In genomic region chr11:1873048-1873812, GRCh38 we compare ENCODE assay signal across 10 cellular contexts. TPM values are rescaled to one million over a fixed set of nuclear protein-coding genes. Genes with fewer than 3 reads are reported as not detected.
A peak's percentile ranks its signal among the peaks of the same experiment; 100 is the strongest.
DNase-seq lines count a peak whose midpoint lies in the region; ATAC-seq and TF ChIP-seq lines count a peak whose summit lies in the region.
"Had no signal": no experiment of that assay in that cellular context is flagged by ENCODE, and none has a peak within 500 bp of the region (broad histone marks: within the 10 kb centered on the region; RNA-seq: fewer than 3 reads in every experiment).

No MANE protein-coding gene starts in this region.

- intact Hi-C loops in CD8-positive, alpha-beta T cell (cut with DNase I, micrococcal nuclease): no loop called here

- H3K4me3 Mint-ChIP-seq in CD8-positive, alpha-beta T cell: no peak overlapping the region
- H3K4me3 Mint-ChIP-seq in T-helper 17 cell: no peak overlapping the region

- H3K4me2 ChIP-seq in trophoblast cell (ENCODE audit: low read length): no peak overlapping the region
- no peak overlapping the region for H3K4me2 ChIP-seq in Karpas-422 (ENCODE audit: low read depth, low read length, poor library complexity, severe bottlenecking)

- no peak overlapping the region for H3K27ac ChIP-seq in CD8-positive, alpha-beta T cell (ENCODE audit: low read depth, low read length)
- H3K27ac ChIP-seq in trophoblast cell (ENCODE audit: low read depth, low read length) (no peak overlapping the region), Karpas-422 (ENCODE audit: low read length) (no peak overlapping the region)
- H3K27ac ChIP-seq: SJSA1 had no signal

- H4K20me1 ChIP-seq in Karpas-422 (ENCODE audit: insufficient read depth, low read depth, low read length): peaks cover 40% of the 10 kb centered on the region; the same call in 1 of the 2 replicates

- peaks cover 52% of the 10 kb centered on the region for H3K4me1 ChIP-seq in CD8-positive, alpha-beta T cell (ENCODE audit: insufficient read depth, low read length)
- H3K4me1 ChIP-seq in trophoblast cell (ENCODE audit: control insufficient read depth in 1 of 2, insufficient read depth in 2 of 2, low read length in 2 of 2) (peaks cover 16 to 19% of the 10 kb centered on the region in 2 experiments), Karpas-422 (ENCODE audit: low read length) (peaks cover 9% of the 10 kb centered on the region)

- POLR2A ChIA-PET in CD8-positive, alpha-beta T cell (lab: Charles Lee): interaction anchor here (1.5 kb wide), 1 partner anchor 21 kb away, joined by 3 read pairs; no protein-coding TSS in a partner anchor

- CTCF ChIA-PET in CD8-positive, alpha-beta T cell (lab: Charles Lee): interaction anchor here (1.0 kb wide), 1 partner anchor 9 kb away, joined by 5 read pairs; no protein-coding TSS in a partner anchor

- no peak for ATAC-seq in CD8-positive, alpha-beta T cell
- ATAC-seq in T-helper 17 cell: no peak
- no peak for ATAC-seq in HG03135 (IDR thresholded peaks at IDR 0.05; ENCODE audit: unreplicated experiment)
- ATAC-seq in GM21390 (IDR thresholded peaks at IDR 0.05; ENCODE audit: unreplicated experiment): no peak
- no peak for ATAC-seq in HG02840 (IDR thresholded peaks at IDR 0.05; ENCODE audit: low FRiP score, unreplicated experiment)

- H4K8ac ChIP-seq in trophoblast cell (ENCODE audit: low read depth, low read length): no peak overlapping the region

- WGBS in trophoblast cell (ENCODE audit: extremely low coverage, insufficient coverage, insufficient read length): no CpG with 5 or more reads among the region's 11 CpGs

- H3K9me3 Mint-ChIP-seq in CD8-positive, alpha-beta T cell: no peaks in the 10 kb centered on the region

- H3K27me3 Mint-ChIP-seq in CD8-positive, alpha-beta T cell (ENCODE audit: low read depth): no peaks in the 10 kb centered on the region
- H3K27me3 Mint-ChIP-seq in T-helper 17 cell: no peaks in the 10 kb centered on the region

- no peak overlapping the region for H3K4me3 ChIP-seq in CD8-positive, alpha-beta T cell (ENCODE audit: low read depth, low read length)
- peak overlapping the region; percentile 15 for H3K4me3 ChIP-seq in fibroblast of villous mesenchyme (ENCODE audit: low read depth, low read length)
- no peak overlapping the region for H3K4me3 ChIP-seq in trophoblast cell (ENCODE audit: low read depth, low read length)
- no peak overlapping the region for H3K4me3 ChIP-seq in Karpas-422 (ENCODE audit: low read length)
- H3K4me3 ChIP-seq: SJSA1 had no signal

- H3K9ac ChIP-seq in trophoblast cell (ENCODE audit: low read length): no peak overlapping the region
- no peak overlapping the region for H3K9ac ChIP-seq in Karpas-422 (ENCODE audit: low read length)

- no peak overlapping the region for H3K14ac ChIP-seq in trophoblast cell (ENCODE audit: low read length)

- no peaks in the 10 kb centered on the region for H3K9me2 ChIP-seq in Karpas-422 (replicated peaks; ENCODE audit: insufficient read depth, low read length)

- no peak for DNase-seq in CD8-positive, alpha-beta T cell
- DNase-seq in T-helper 17 cell: peak in 1 of 3 donors; percentile 8
- peak; percentile 47 for DNase-seq in fibroblast of villous mesenchyme (ENCODE audit: low read depth)
- no peak for DNase-seq in trophoblast cell
- no peak for DNase-seq in Karpas-422
- DNase-seq: NCI-H1092 treated with DMSO at 0.1 percent for 48 hours had no signal

- H3K79me1 ChIP-seq in trophoblast cell (ENCODE audit: low read length): peaks cover 12% of the 10 kb centered on the region

- H3K18ac ChIP-seq in trophoblast cell (ENCODE audit: low read length): no peak overlapping the region

- H2AFZ ChIP-seq in trophoblast cell (ENCODE audit: insufficient read depth, low read length, poor library complexity) (no peak overlapping the region), Karpas-422 (ENCODE audit: low read length) (no peak overlapping the region)

- H3K79me2 ChIP-seq in trophoblast cell (ENCODE audit: control insufficient read depth, insufficient read depth, low read length, poor library complexity) (peaks cover 3% of the 10 kb centered on the region), Karpas-422 (ENCODE audit: low read length) (no peaks in the 10 kb centered on the region)

- no peaks in the 10 kb centered on the region for H3K9me3 ChIP-seq in CD8-positive, alpha-beta T cell (ENCODE audit: low read length)
- H3K9me3 ChIP-seq in T-helper 17 cell (ENCODE audit: control insufficient read depth, low read length, poor library complexity, severe bottlenecking) (no peaks in the 10 kb centered on the region), trophoblast cell (ENCODE audit: insufficient read depth, low read depth, low read length) (no peaks in the 10 kb centered on the region), Karpas-422 (ENCODE audit: low read length) (no peaks in the 10 kb centered on the region)

- TF ChIP-seq CTCF in CD8-positive, alpha-beta T cell (IDR thresholded peaks at IDR 0.05): no peak
- TF ChIP-seq CTCF in fibroblast of villous mesenchyme (IDR thresholded peaks at IDR 0.05; ENCODE audit: insufficient read depth, low read depth, low read length): no peak

- H3K27ac Mint-ChIP-seq in CD8-positive, alpha-beta T cell: peak overlapping the region; percentile 86
- H3K27ac Mint-ChIP-seq in T-helper 17 cell: peak overlapping the region; percentile 59

- H3K23ac ChIP-seq in trophoblast cell (ENCODE audit: low read length): no peak overlapping the region

- H3K36me3 Mint-ChIP-seq in CD8-positive, alpha-beta T cell: peaks cover 5% of the 10 kb centered on the region
- no peaks in the 10 kb centered on the region for H3K36me3 Mint-ChIP-seq in T-helper 17 cell (ENCODE audit: low read depth)

- no peaks in the 10 kb centered on the region for H3K27me3 ChIP-seq in CD8-positive, alpha-beta T cell (ENCODE audit: insufficient read depth, low read length)
- H3K27me3 ChIP-seq in trophoblast cell (ENCODE audit: insufficient read depth, low read length): no peaks in the 10 kb centered on the region
- H3K27me3 ChIP-seq in Karpas-422 (ENCODE audit: low read length): no peaks in the 10 kb centered on the region

- H2BK12ac ChIP-seq in trophoblast cell (ENCODE audit: low read length): peak overlapping the region; percentile 19

- H4K91ac ChIP-seq in trophoblast cell (ENCODE audit: low read depth, low read length): peak overlapping the region; percentile 16

- no peak overlapping the region for H2BK120ac ChIP-seq in trophoblast cell (ENCODE audit: insufficient read depth, low read length, poor library complexity)

- peaks cover 49% of the 10 kb centered on the region for H3K4me1 Mint-ChIP-seq in CD8-positive, alpha-beta T cell (ENCODE audit: low read depth)
- peaks cover 44% of the 10 kb centered on the region for H3K4me1 Mint-ChIP-seq in T-helper 17 cell

- H2AK5ac ChIP-seq in trophoblast cell (ENCODE audit: low read length): no peak overlapping the region

- no peak overlapping the region for H4K12ac ChIP-seq in trophoblast cell (ENCODE audit: low read depth, low read length)

- no peaks in the 10 kb centered on the region for H3K36me3 ChIP-seq in CD8-positive, alpha-beta T cell (ENCODE audit: insufficient read depth, low read length)
- H3K36me3 ChIP-seq in trophoblast cell (ENCODE audit: control insufficient read depth in 1 of 2, insufficient read depth in 2 of 2, low read length in 2 of 2) (no peaks in the 10 kb centered on the region), Karpas-422 (ENCODE audit: insufficient read depth, low read length) (no peaks in the 10 kb centered on the region)
- H3K36me3 ChIP-seq: SJSA1 had no signal

- H2BK5ac ChIP-seq in trophoblast cell (ENCODE audit: low read depth, low read length, poor library complexity): no peak overlapping the region

- no peak overlapping the region for H3K4ac ChIP-seq in trophoblast cell (ENCODE audit: low read depth, low read length)

RNA-seq across cellular contexts. Expression of gene PRR33, which starts 18.5 kb away (rescaled TPM):
- not detected for total RNA-seq in CD8-positive, alpha-beta T cell
- total RNA-seq in T-helper 17 cell (not detected), fibroblast of villous mesenchyme (not detected in 2 replicates)
- not detected in 2 replicates for polyA plus RNA-seq in trophoblast cell (2013)
- not detected in 2 replicates for total RNA-seq in Karpas-422 (2014; rRNA removed; shearing (Covaris generic); ENCODE audit: low replicate concordance)
- total RNA-seq: SJSA1 had no signal

RNA-seq across cellular contexts. Expression of gene LSP1, which starts 20.3 kb away (rescaled TPM):
- 100 to 1,000 TPM; 190 to 191 TPM for total RNA-seq in CD8-positive, alpha-beta T cell
- total RNA-seq in T-helper 17 cell: 100 to 1,000 TPM; 297 to 299 TPM
- total RNA-seq in fibroblast of villous mesenchyme: 0.32 TPM in 1 of 2 replicates, not detected in the other
- polyA plus RNA-seq in trophoblast cell (2013): 0.67 and 0.68 TPM in 2 replicates
- total RNA-seq in Karpas-422 (2014; rRNA removed; shearing (Covaris generic); ENCODE audit: low replicate concordance): 46.9 and 115 TPM in 2 replicates

RNA-seq across cellular contexts. Expression of gene TNNI2, which starts 34.4 kb away (rescaled TPM):
- under 1 TPM in 1 of 2 experiments, not detected in 1; 0.60 TPM for total RNA-seq in CD8-positive, alpha-beta T cell
- total RNA-seq in T-helper 17 cell (not detected), fibroblast of villous mesenchyme (not detected in 2 replicates)
- 1.1 and 1.7 TPM in 2 replicates for polyA plus RNA-seq in trophoblast cell (2013)
- total RNA-seq in Karpas-422 (2014; rRNA removed; shearing (Covaris generic); ENCODE audit: low replicate concordance): 0.36 TPM in 1 of 2 replicates, not detected in the other
- total RNA-seq: SJSA1 had no signal

RNA-seq across cellular contexts. Expression of gene SYT8, which starts 38.4 kb away (rescaled TPM):
- total RNA-seq in CD8-positive, alpha-beta T cell: not detected
- total RNA-seq in T-helper 17 cell (not detected), fibroblast of villous mesenchyme (under 0.01 TPM in 1 of 2 replicates, not detected in the other)
- polyA plus RNA-seq in trophoblast cell (2013): 1.1 and 1.4 TPM in 2 replicates
- 0.29 TPM in 1 of 2 replicates, not detected in the other for total RNA-seq in Karpas-422 (2014; rRNA removed; shearing (Covaris generic); ENCODE audit: low replicate concordance)
- total RNA-seq: SJSA1 had no signal

RNA-seq across cellular contexts. Expression of gene TNNT3, which starts 46.3 kb away (rescaled TPM):
- 10 to 100 TPM; 18.6 to 19.2 TPM for total RNA-seq in CD8-positive, alpha-beta T cell
- total RNA-seq in T-helper 17 cell: 1 to 10 TPM; 7.4 to 8.9 TPM
- not detected in 2 replicates for total RNA-seq in fibroblast of villous mesenchyme
- polyA plus RNA-seq in trophoblast cell (2013): 4.2 and 4.5 TPM in 2 replicates
- total RNA-seq in Karpas-422 (2014; rRNA removed; shearing (Covaris generic); ENCODE audit: low replicate concordance): 0.25 TPM in 1 of 2 replicates, not detected in the other

Comparison
In these comparisons a context has a peak if more than half of its experiments do, and no peak if none do; other contexts are left out.
1. RNA of gene LSP1, which starts 20.3 kb away (total RNA-seq): 297 to 299 TPM in T-helper 17 cell, 190 to 191 TPM in CD8-positive, alpha-beta T cell and 46.9 to 115 TPM in Karpas-422; 0.32 TPM in fibroblast of villous mesenchyme; every median in the first group is over 10 times any median in the second.